2 cellular contexts compared by ENCODE assay signal in the genomic region with DNA sequence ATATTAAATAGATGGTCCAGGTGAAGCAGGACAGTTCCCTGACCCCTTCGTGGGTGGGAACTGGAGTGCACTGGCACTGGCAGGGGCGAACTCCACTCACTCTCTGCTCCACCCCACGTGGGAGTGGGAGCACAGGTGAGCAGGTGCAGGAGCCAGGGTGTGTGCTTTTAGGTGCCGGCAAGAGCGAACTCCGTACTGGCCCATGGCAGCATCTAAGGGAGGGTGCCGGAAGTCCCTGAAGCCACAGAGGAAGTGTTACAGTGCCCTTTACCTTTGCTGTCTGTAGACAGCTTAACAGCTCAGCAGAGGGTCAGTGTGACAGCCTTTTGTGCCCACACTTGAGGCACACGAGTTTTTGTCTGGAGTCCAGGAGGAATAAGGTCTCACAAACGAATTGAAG.
TF ChIP-seq lines count a peak whose summit lies in the region.

No MANE protein-coding gene starts in this region.

TF ChIP-seq in IMR-90, 13 proteins besides CTCF, POLR2A, EP300 and RAD21 (continued from another document):
- TF ChIP-seq, protein P1, sequence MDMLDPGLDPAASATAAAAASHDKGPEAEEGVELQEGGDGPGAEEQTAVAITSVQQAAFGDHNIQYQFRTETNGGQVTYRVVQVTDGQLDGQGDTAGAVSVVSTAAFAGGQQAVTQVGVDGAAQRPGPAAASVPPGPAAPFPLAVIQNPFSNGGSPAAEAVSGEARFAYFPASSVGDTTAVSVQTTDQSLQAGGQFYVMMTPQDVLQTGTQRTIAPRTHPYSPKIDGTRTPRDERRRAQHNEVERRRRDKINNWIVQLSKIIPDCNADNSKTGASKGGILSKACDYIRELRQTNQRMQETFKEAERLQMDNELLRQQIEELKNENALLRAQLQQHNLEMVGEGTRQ (IDR thresholded peaks at IDR 0.05; ENCODE audit: low read depth, low read length): no peak
- TF ChIP-seq RCOR1 (IDR thresholded peaks at IDR 0.05; ENCODE audit: insufficient replicate concordance, low read length): no peak
- TF ChIP-seq BHLHE40 (IDR thresholded peaks at IDR 0.05; ENCODE audit: low read depth, low read length): no peak
- no peak for TF ChIP-seq MXI1 (IDR thresholded peaks at IDR 0.05; ENCODE audit: borderline replicate concordance, low read depth, low read length)
- TF ChIP-seq RFX5 (IDR thresholded peaks at IDR 0.05; ENCODE audit: low read depth, low read length): no peak
- no peak for TF ChIP-seq MAFK (IDR thresholded peaks at IDR 0.05; ENCODE audit: low read depth, low read length)
- TF ChIP-seq MAZ (IDR thresholded peaks at IDR 0.05; ENCODE audit: borderline replicate concordance, low read depth, low read length): no peak
- TF ChIP-seq SMC3 (IDR thresholded peaks at IDR 0.05; ENCODE audit: low read depth, low read length): no peak
- TF ChIP-seq CHD1 (IDR thresholded peaks at IDR 0.05; ENCODE audit: low read depth, low read length): no peak
- TF ChIP-seq CEBPB (IDR thresholded peaks at IDR 0.05; ENCODE audit: low read depth, low read length): no peak
- TF ChIP-seq, protein P2, sequence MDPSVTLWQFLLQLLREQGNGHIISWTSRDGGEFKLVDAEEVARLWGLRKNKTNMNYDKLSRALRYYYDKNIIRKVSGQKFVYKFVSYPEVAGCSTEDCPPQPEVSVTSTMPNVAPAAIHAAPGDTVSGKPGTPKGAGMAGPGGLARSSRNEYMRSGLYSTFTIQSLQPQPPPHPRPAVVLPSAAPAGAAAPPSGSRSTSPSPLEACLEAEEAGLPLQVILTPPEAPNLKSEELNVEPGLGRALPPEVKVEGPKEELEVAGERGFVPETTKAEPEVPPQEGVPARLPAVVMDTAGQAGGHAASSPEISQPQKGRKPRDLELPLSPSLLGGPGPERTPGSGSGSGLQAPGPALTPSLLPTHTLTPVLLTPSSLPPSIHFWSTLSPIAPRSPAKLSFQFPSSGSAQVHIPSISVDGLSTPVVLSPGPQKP (IDR thresholded peaks at IDR 0.05; ENCODE audit: borderline replicate concordance, low read depth, low read length): no peak
- TF ChIP-seq FOS (IDR thresholded peaks at IDR 0.05; ENCODE audit: low read depth, low read length): no peak

TF ChIP-seq in WTC11, 78 proteins besides CTCF, POLR2A, EP300 and RAD21:
- TF ChIP-seq, protein P3, sequence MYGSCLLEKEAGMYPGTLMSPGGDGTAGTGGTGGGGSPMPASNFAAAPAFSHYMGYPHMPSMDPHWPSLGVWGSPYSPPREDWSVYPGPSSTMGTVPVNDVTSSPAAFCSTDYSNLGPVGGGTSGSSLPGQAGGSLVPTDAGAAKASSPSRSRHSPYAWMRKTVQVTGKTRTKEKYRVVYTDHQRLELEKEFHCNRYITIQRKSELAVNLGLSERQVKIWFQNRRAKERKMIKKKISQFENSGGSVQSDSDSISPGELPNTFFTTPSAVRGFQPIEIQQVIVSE (CRISPR knock-in tag; IDR thresholded peaks at IDR 0.05; ENCODE audit: borderline replicate concordance): no peak
- TF ChIP-seq, protein P4, sequence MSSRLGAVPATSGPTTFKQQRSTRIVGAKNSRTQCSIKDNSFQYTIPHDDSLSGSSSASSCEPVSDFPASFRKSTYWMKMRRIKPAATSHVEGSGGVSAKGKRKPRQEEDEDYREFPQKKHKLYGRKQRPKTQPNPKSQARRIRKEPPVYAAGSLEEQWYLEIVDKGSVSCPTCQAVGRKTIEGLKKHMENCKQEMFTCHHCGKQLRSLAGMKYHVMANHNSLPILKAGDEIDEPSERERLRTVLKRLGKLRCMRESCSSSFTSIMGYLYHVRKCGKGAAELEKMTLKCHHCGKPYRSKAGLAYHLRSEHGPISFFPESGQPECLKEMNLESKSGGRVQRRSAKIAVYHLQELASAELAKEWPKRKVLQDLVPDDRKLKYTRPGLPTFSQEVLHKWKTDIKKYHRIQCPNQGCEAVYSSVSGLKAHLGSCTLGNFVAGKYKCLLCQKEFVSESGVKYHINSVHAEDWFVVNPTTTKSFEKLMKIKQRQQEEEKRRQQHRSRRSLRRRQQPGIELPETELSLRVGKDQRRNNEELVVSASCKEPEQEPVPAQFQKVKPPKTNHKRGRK (CRISPR knock-in tag; IDR thresholded peaks at IDR 0.05; ENCODE audit: borderline replicate concordance): no peak
- TF ChIP-seq, protein P5, sequence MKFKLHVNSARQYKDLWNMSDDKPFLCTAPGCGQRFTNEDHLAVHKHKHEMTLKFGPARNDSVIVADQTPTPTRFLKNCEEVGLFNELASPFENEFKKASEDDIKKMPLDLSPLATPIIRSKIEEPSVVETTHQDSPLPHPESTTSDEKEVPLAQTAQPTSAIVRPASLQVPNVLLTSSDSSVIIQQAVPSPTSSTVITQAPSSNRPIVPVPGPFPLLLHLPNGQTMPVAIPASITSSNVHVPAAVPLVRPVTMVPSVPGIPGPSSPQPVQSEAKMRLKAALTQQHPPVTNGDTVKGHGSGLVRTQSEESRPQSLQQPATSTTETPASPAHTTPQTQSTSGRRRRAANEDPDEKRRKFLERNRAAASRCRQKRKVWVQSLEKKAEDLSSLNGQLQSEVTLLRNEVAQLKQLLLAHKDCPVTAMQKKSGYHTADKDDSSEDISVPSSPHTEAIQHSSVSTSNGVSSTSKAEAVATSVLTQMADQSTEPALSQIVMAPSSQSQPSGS (CRISPR knock-in tag; IDR thresholded peaks at IDR 0.05; ENCODE audit: borderline replicate concordance, low read depth): no peak
- TF ChIP-seq, protein P6, sequence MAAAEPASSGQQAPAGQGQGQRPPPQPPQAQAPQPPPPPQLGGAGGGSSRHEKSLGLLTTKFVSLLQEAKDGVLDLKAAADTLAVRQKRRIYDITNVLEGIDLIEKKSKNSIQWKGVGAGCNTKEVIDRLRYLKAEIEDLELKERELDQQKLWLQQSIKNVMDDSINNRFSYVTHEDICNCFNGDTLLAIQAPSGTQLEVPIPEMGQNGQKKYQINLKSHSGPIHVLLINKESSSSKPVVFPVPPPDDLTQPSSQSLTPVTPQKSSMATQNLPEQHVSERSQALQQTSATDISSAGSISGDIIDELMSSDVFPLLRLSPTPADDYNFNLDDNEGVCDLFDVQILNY (CRISPR knock-in tag; IDR thresholded peaks at IDR 0.05): no peak
- TF ChIP-seq, protein P7, sequence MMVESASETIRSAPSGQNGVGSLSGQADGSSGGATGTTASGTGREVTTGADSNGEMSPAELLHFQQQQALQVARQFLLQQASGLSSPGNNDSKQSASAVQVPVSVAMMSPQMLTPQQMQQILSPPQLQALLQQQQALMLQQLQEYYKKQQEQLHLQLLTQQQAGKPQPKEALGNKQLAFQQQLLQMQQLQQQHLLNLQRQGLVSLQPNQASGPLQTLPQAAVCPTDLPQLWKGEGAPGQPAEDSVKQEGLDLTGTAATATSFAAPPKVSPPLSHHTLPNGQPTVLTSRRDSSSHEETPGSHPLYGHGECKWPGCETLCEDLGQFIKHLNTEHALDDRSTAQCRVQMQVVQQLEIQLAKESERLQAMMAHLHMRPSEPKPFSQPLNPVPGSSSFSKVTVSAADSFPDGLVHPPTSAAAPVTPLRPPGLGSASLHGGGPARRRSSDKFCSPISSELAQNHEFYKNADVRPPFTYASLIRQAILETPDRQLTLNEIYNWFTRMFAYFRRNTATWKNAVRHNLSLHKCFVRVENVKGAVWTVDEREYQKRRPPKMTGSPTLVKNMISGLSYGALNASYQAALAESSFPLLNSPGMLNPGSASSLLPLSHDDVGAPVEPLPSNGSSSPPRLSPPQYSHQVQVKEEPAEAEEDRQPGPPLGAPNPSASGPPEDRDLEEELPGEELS (CRISPR knock-in tag; IDR thresholded peaks at IDR 0.05): no peak
- no peak for TF ChIP-seq EMX1 (CRISPR knock-in tag; IDR thresholded peaks at IDR 0.05)
- TF ChIP-seq NFE2L1 (CRISPR knock-in tag; IDR thresholded peaks at IDR 0.05): no peak
- TF ChIP-seq ZNF263 (CRISPR knock-in tag; IDR thresholded peaks at IDR 0.05; ENCODE audit: low read depth): no peak
- TF ChIP-seq, protein P8, sequence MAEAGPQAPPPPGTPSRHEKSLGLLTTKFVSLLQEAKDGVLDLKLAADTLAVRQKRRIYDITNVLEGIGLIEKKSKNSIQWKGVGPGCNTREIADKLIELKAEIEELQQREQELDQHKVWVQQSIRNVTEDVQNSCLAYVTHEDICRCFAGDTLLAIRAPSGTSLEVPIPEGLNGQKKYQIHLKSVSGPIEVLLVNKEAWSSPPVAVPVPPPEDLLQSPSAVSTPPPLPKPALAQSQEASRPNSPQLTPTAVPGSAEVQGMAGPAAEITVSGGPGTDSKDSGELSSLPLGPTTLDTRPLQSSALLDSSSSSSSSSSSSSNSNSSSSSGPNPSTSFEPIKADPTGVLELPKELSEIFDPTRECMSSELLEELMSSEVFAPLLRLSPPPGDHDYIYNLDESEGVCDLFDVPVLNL (CRISPR knock-in tag; IDR thresholded peaks at IDR 0.05; ENCODE audit: borderline replicate concordance, low read depth): no peak
- TF ChIP-seq CREB1 (CRISPR knock-in tag; IDR thresholded peaks at IDR 0.05): no peak
